26 cellular contexts compared by ENCODE assay signal in genomic region chr5:166916021-166916420, GRCh38.
DNase-seq lines count a peak whose midpoint lies in the region; TF ChIP-seq lines count a peak whose summit lies in the region.
"Had no signal": no experiment of that assay in that cellular context is flagged by ENCODE, and none has a peak within 500 bp of the region (broad histone marks: within the 10 kb centered on the region; RNA-seq: fewer than 3 reads in every experiment).

No MANE protein-coding gene starts in this region.

- no peak for TF ChIP-seq CTCF in 22Rv1 (IDR thresholded peaks at IDR 0.05)

- no peak for DNase-seq in GDM1 (lab: John Stamatoyannopoulos, UW)
- DNase-seq: 8988T; ACHN; AML-193; BE2C; C1 segment of cervical spinal cord; Caco-2; Calu3; CD4-positive, alpha-beta memory T cell; CD4-positive, alpha-beta T cell; CD4-positive, CD25-positive, alpha-beta regulatory T cell; CD8-positive, alpha-beta memory T cell; CD8-positive, alpha-beta T cell; COR-L47; DMS 273 treated with DMSO at 0.1 percent for 48 hours; DMS153; DMS53; DMS79; DMS79 treated with DMSO at 0.1 percent for 48 hours; DND-41; EL had no signal

- H3K27ac ChIP-seq in 22Rv1, result peak overlapping the region; percentile 45
- H3K27ac ChIP-seq: A549; BLaER1; BLaER1 treated with 17β-estradiol and CSF1 and Interleukin-3, amounts not matched to agents 10 nM and 100 nM; C4-2B had no signal
